Comparison of ENCODE assay signal across 7 cellular contexts in the genomic region with DNA sequence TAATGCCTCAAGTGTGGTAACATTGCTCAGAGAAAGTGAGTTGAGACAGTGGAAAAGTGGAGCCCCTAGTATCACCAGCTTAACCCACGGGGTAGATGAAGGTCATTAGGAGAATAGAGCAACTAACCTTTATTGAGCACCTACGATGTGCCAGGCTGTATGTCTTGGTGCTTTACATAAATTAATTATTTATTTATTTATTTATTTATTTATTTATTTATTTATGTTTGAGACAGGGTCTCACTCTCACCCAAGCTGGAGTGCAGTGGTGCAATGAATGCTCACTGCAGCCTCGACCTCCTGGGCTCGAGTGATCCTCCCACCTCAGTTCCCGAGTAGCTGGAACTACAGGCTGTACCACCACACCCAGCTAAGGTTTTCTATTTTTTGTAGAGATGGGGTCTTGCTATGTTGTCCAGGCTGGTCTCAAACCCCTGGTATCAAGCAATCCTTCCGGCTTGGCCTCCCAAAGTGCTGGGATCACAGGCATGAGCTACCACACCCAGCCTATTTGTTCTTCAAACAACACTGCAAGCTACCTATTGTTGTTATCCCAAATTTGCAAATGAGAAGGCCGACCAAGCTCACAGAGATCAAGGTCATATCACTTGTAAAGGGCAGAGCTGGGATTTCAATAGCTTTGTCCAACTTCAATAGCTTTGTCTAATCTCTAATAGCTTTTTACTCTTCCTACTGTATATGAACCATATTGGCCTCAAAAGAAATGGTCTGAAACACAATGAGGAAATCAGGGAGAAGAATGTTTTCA.
"Had no signal": no experiment of that assay in that cellular context is flagged by ENCODE, and none has a peak within 500 bp of the region (broad histone marks: within the 10 kb centered on the region; RNA-seq: fewer than 3 reads in every experiment).

No MANE protein-coding gene starts in this region.

- H3K27ac ChIP-seq: GM23248, HL-60 had no signal

- H3K9ac ChIP-seq: GM23248 had no signal

- H3K4me3 ChIP-seq: GM23248 had no signal

- H2AFZ ChIP-seq: GM23248 had no signal

- DNase-seq: GM23248, GOT3, H7, HCEC 1CT, HFFc6, KG1 had no signal
